In genomic region chr17:75976175-75976848, GRCh38 we compare ENCODE assay signal across 9 cellular contexts. TPM values are rescaled to one million over a fixed set of nuclear protein-coding genes. Genes with fewer than 3 reads are reported as not detected.
DNase-seq lines count a peak whose midpoint lies in the region; ATAC-seq, FAIRE-seq and TF ChIP-seq lines count a peak whose summit lies in the region.
"Had no signal": no experiment of that assay in that cellular context is flagged by ENCODE, and none has a peak within 500 bp of the region (broad histone marks: within the 10 kb centered on the region; RNA-seq: fewer than 3 reads in every experiment).

No MANE protein-coding gene starts in this region.

- no peaks in the 10 kb centered on the region for H4K20me1 ChIP-seq in GM23248 (ENCODE audit: insufficient read depth)
- H4K20me1 ChIP-seq in K562 (replicated peaks; ENCODE audit: control insufficient read depth, insufficient read depth, low read length): no peaks in the 10 kb centered on the region

- H3K9me2 ChIP-seq in GM23248 (ENCODE audit: insufficient read depth): no peaks in the 10 kb centered on the region

- peak overlapping the region; percentile 51 for H3K4me3 ChIP-seq in GM23248
- no peak overlapping the region for H3K4me3 ChIP-seq in K562

- peaks cover 16% of the 10 kb centered on the region for H3F3A ChIP-seq in GM23248 (ENCODE audit: insufficient read depth)

- peaks cover 0 to 38% (median 6%) of the 10 kb centered on the region in 3 donors for H3K36me3 Mint-ChIP-seq in naive thymus-derived CD8-positive, alpha-beta T cell
- peaks cover 11% of the 10 kb centered on the region for H3K36me3 Mint-ChIP-seq in activated CD4-positive, alpha-beta T cell treated with anti-CD3 and anti-CD28 coated beads, Interleukin-2, amount 10 ng/mL, durations not matched to agents 24 days and 14 days (ENCODE audit: low read depth)

- no peak for TF ChIP-seq EP300 in K562 (IDR thresholded peaks at IDR 0.05; ENCODE audit: low read length)

- H3K4me2 ChIP-seq in GM23248 (ENCODE audit: unreplicated experiment) (peak overlapping the region; percentile 77), K562 (ENCODE audit: insufficient read depth, low read length) (peak overlapping the region; percentile 51)

- H3K9me3 Mint-ChIP-seq in naive thymus-derived CD8-positive, alpha-beta T cell: no peaks in the 10 kb centered on the region
- H3K9me3 Mint-ChIP-seq in activated CD4-positive, alpha-beta T cell treated with anti-CD3 and anti-CD28 coated beads, Interleukin-2, amount 10 ng/mL, durations not matched to agents 24 days and 14 days: no peaks in the 10 kb centered on the region

- peaks cover 77% of the 10 kb centered on the region for H3K79me2 ChIP-seq in GM23248 (ENCODE audit: insufficient read depth)
- H3K79me2 ChIP-seq in K562 (ENCODE audit: control insufficient read depth, insufficient read depth, low read length): peaks cover 33% of the 10 kb centered on the region

- H3K9me1 ChIP-seq in K562 (ENCODE audit: control insufficient read depth, insufficient read depth, low read length): no peaks in the 10 kb centered on the region

- in situ Hi-C loops in GM23248 (cut with MboI): no loop called here
- in situ Hi-C loops in K562 (cut with MboI): no loop called here

- H3K4me1 Mint-ChIP-seq in naive thymus-derived CD8-positive, alpha-beta T cell: peaks cover 12 to 58% (median 44%) of the 10 kb centered on the region in 4 donors
- peaks cover 32% of the 10 kb centered on the region for H3K4me1 Mint-ChIP-seq in activated CD4-positive, alpha-beta T cell treated with anti-CD3 and anti-CD28 coated beads, Interleukin-2, amount 10 ng/mL, durations not matched to agents 24 days and 14 days

- peak overlapping the region in 7 of 10 donors; percentile 2 to 55 (median 34) for H3K4me3 Mint-ChIP-seq in naive thymus-derived CD8-positive, alpha-beta T cell
- H3K4me3 Mint-ChIP-seq in activated CD4-positive, alpha-beta T cell treated with anti-CD3 and anti-CD28 coated beads, Interleukin-2, amount 10 ng/mL, durations not matched to agents 24 days and 14 days: no peak overlapping the region

- 13 to 18% methylated on average over 9 of the region's 9 CpGs for whole genome bisulfite sequencing in GM23248 (ENCODE audit: low coverage in 1 of 2, low lambda C conversion rate in 2 of 2, missing lambda C conversion rate in 2 of 2), 2 experiments
- 17% methylated on average over 9 of the region's 9 CpGs for WGBS in K562 (ENCODE audit: insufficient coverage, low coverage, missing lambda C conversion rate)

- H3K27ac Mint-ChIP-seq in naive thymus-derived CD8-positive, alpha-beta T cell: peak overlapping the region in 6 of 10 donors; percentile 5 to 53 (median 34)
- no peak overlapping the region for H3K27ac Mint-ChIP-seq in activated CD4-positive, alpha-beta T cell treated with anti-CD3 and anti-CD28 coated beads, Interleukin-2, amount 10 ng/mL, durations not matched to agents 24 days and 14 days

- DNase-seq in GM23248 (peak; percentile 50), K562 (ENCODE audit: extremely low read depth in 1 of 4, low spot score in 3 of 4) (peak in 1 of 4 experiments; percentile 58), D341Med (ENCODE audit: low spot score) (no peak)
- no peak for DNase-seq in naive thymus-derived CD8-positive, alpha-beta T cell
- no peak for DNase-seq in activated CD4-positive, alpha-beta T cell treated with anti-CD3 and anti-CD28 coated beads, Interleukin-2, amount 10 ng/mL, durations not matched to agents 24 days and 14 days
- DNase-seq: brain microvascular endothelial cell; midbrain; stimulated activated CD8-positive, alpha-beta memory T cell treated with anti-CD3 and anti-CD28 coated beads, Interleukin-4, amount 100 ng/mL, for 48 hours had no signal

- no peaks in the 10 kb centered on the region for H3K9me3 ChIP-seq in GM23248 (ENCODE audit: low read depth)
- H3K9me3 ChIP-seq in K562 (replicated peaks; ENCODE audit: control insufficient read depth, insufficient read depth, low read depth, low read length): no peaks in the 10 kb centered on the region

- TF ChIP-seq CTCF in K562 (IDR thresholded peaks at IDR 0.05 in 2 of 3, conservative IDR thresholded peaks at IDR 0.05 in 1 of 3; ENCODE audit: insufficient read depth in 2 of 3, low read depth in 1 of 3, low read length in 3 of 3): no peak

- no peak overlapping the region for H2AFZ ChIP-seq in GM23248
- peak overlapping the region; percentile 1; the same call in 1 of the 2 replicates for H2AFZ ChIP-seq in K562 (ENCODE audit: low read depth, low read length)

- H3K9ac ChIP-seq in GM23248 (peak overlapping the region; percentile 47), K562 (ENCODE audit: insufficient read depth in 1 of 2, low read depth in 2 of 2, low read length in 2 of 2) (peak overlapping the region in 1 of 2 experiments; percentile 22; a peak in 1 of 4 replicates)

- TSS peak; percentile 29 for BruUV-seq in K562 (replicated peaks; lab: Mats Ljungman, UMichigan)

- H3K4me1 ChIP-seq in GM23248 (ENCODE audit: insufficient read depth) (peaks cover 29% of the 10 kb centered on the region), K562 (replicated peaks in 1 of 2; ENCODE audit: control insufficient read depth in 2 of 2, insufficient read depth in 2 of 2, low read length in 2 of 2) (peaks cover 20 to 32% of the 10 kb centered on the region in 2 experiments)

- H3K27ac ChIP-seq in GM23248 (peak overlapping the region; percentile 15; the same call in 1 of the 2 replicates), K562 (ENCODE audit: extremely low read depth, low read depth, low read length) (peak overlapping the region; percentile 60; the same call in 2 of the 3 replicates)
- H3K27ac ChIP-seq: brain microvascular endothelial cell had no signal

- CTCF ChIA-PET in K562 (lab: Yijun Ruan, JAX; ENCODE audit: low intra/inter-chr PET ratio): no interaction called here

- H3K27me3 ChIP-seq in GM23248 (replicated peaks; ENCODE audit: insufficient read depth): no peaks in the 10 kb centered on the region
- no peaks in the 10 kb centered on the region for H3K27me3 ChIP-seq in K562 (ENCODE audit: control insufficient read depth in 2 of 2, insufficient read depth in 2 of 2, low read length in 2 of 2)
- H3K27me3 ChIP-seq: brain microvascular endothelial cell had no signal

- TF ChIP-seq RAD21 in K562 (CRISPR knock-in tag; conservative IDR thresholded peaks at IDR 0.05 in 1 of 2, IDR thresholded peaks at IDR 0.05 in 1 of 2): no peak

- H3K36me3 ChIP-seq in GM23248 (ENCODE audit: low read depth) (no peaks in the 10 kb centered on the region), K562 (ENCODE audit: control insufficient read depth, insufficient read depth, low read length) (peaks cover 4% of the 10 kb centered on the region; the same call in 2 of the 3 replicates)

- ATAC-seq in K562 (no peak), GM21360 (IDR thresholded peaks at IDR 0.05; ENCODE audit: unreplicated experiment) (no peak)
- no peak for ATAC-seq in naive thymus-derived CD8-positive, alpha-beta T cell

- POLR2A ChIA-PET in K562 (lab: Yijun Ruan, JAX): interaction anchor here (0.7 to 1.3 kb wide), 3 partner anchors 13 to 200 kb away, joined by 3 to 5 read pairs (median 3); no protein-coding TSS in a partner anchor
- POLR2A ChIA-PET in naive thymus-derived CD8-positive, alpha-beta T cell (lab: Charles Lee): interaction anchor here (0.6 to 0.7 kb wide), 2 partner anchors 24 to 122 kb away, joined by 3 to 9 read pairs; no protein-coding TSS in a partner anchor

- H3K27me3 Mint-ChIP-seq in naive thymus-derived CD8-positive, alpha-beta T cell: no peaks in the 10 kb centered on the region
- H3K27me3 Mint-ChIP-seq in activated CD4-positive, alpha-beta T cell treated with anti-CD3 and anti-CD28 coated beads, Interleukin-2, amount 10 ng/mL, durations not matched to agents 24 days and 14 days: no peaks in the 10 kb centered on the region

- peak; percentile 49 for FAIRE-seq in K562 (lab: Jason Lieb, UNC)

- no peak for TF ChIP-seq POLR2A in K562 (conservative IDR thresholded peaks at IDR 0.05)

- intact Hi-C loops in K562 (cut with micrococcal nuclease): loop anchor here (5.0 to 10.0 kb wide), 2 partner anchors 34 to 192 kb away; partner anchors contain the start of genes FBF1 and UNK
- intact Hi-C loops in activated CD4-positive, alpha-beta T cell treated with anti-CD3 and anti-CD28 coated beads, Interleukin-2, amount 10 ng/mL, durations not matched to agents 24 days and 14 days (cut with micrococcal nuclease): no loop called here

RNA-seq across cellular contexts. Expression of gene ACOX1, which starts 2.7 kb away (rescaled TPM):
- 27.6 and 36.3 TPM in 2 replicates for total RNA-seq in GM23248 (2014; rRNA removed; shearing (Covaris generic))
- 17.4 and 20.5 TPM in 2 replicates for polyA plus RNA-seq in GM23248 (2016; fragmentation: Nextera tagmentation; extraction: Ambion mirVana)
- 83.3 and 88.8 TPM in 2 replicates for total RNA-seq in K562 (2011; cell fraction: chromatin; rRNA removed; ENCODE audit: low replicate concordance)
- 53.9 and 55.9 TPM in 2 replicates for total RNA-seq in K562 (2011; cell fraction: nucleolus; rRNA removed)
- 61.1 and 71.0 TPM in 2 replicates for total RNA-seq in K562 (2011; cell fraction: nucleoplasm; rRNA removed)
- total RNA-seq in K562 (2014; rRNA removed): 9.0 and 14.4 TPM in 2 replicates
- 16.5 and 17.9 TPM in 2 replicates for total RNA-seq in K562 (2014; rRNA removed; fragmentation: Illumina TruSeq; extraction: Trizol)
- total RNA-seq in K562 (2015; rRNA removed; fragmentation: Illumina TruSeq; extraction: Trizol): 16.2 and 18.3 TPM in 2 replicates
- 23.7 and 24.1 TPM in 2 replicates for total RNA-seq in K562 (2021)
- polyA plus RNA-seq in K562 (2011; rRNA removed): 20.6 and 25.6 TPM in 2 replicates
- polyA plus RNA-seq in K562 (2011; cell fraction: cytosol; rRNA removed): 15.4 and 19.4 TPM in 2 replicates
- 22.3 and 26.0 TPM in 2 replicates for polyA plus RNA-seq in K562 (2011; cell fraction: nucleus; rRNA removed)
- polyA plus RNA-seq in K562 (2012): 12.9 and 17.2 TPM in 2 replicates
- 13.3 and 14.5 TPM in 2 replicates for polyA plus RNA-seq in K562 (2014; fragmentation: Illumina TruSeq; extraction: Trizol)
- polyA plus RNA-seq in K562 (2014; fragmentation: Nextera tagmentation; extraction: Ambion mirVana): 1 to 10 TPM; 8.6 to 9.5 TPM
- 7.8 and 8.3 TPM in 2 replicates for polyA plus RNA-seq in K562 (2014; rRNA removed)
- 80.6 and 97.7 TPM in 2 replicates for polyA minus RNA-seq in K562 (2011; rRNA and poly(A)+ RNA removed)
- polyA minus RNA-seq in K562 (2011; cell fraction: cytosol; rRNA and poly(A)+ RNA removed): 52.9 and 57.5 TPM in 2 replicates
- 17.2 and 43.8 TPM in 2 replicates for polyA minus RNA-seq in K562 (2011; cell fraction: nucleus; rRNA and poly(A)+ RNA removed)
- 10 to 100 TPM; 37.9 to 39.3 TPM for total RNA-seq in naive thymus-derived CD8-positive, alpha-beta T cell
- 10 to 100 TPM; 11.4 to 18.4 (median 15.1) TPM for polyA plus RNA-seq in naive thymus-derived CD8-positive, alpha-beta T cell
- total RNA-seq in activated CD4-positive, alpha-beta T cell treated with anti-CD3 and anti-CD28 coated beads, Interleukin-2, amount 10 ng/mL, durations not matched to agents 24 days and 14 days: 29.2 and 30.0 TPM in 2 replicates

RNA-seq across cellular contexts. Expression of gene TEN1, which starts 2.7 kb away (rescaled TPM):
- 18.2 and 19.5 TPM in 2 replicates for total RNA-seq in GM23248 (2014; rRNA removed; shearing (Covaris generic))
- polyA plus RNA-seq in GM23248 (2016; fragmentation: Nextera tagmentation; extraction: Ambion mirVana) (21.2 and 23.1 TPM in 2 replicates), K562 (2011; rRNA removed) (10.1 and 13.0 TPM in 2 replicates), K562 (2014; fragmentation: Illumina TruSeq; extraction: Trizol) (8.8 and 16.2 TPM in 2 replicates), K562 (2014; fragmentation: Nextera tagmentation; extraction: Ambion mirVana) (1 to 10 TPM; 1.3 to 3.3 TPM), K562 (2014; rRNA removed) (20.4 and 25.7 TPM in 2 replicates)
- total RNA-seq in K562 (2011; cell fraction: chromatin; rRNA removed; ENCODE audit: low replicate concordance): 8.4 and 19.9 TPM in 2 replicates
- total RNA-seq in K562 (2011; cell fraction: nucleolus; rRNA removed): 2.0 and 4.2 TPM in 2 replicates
- total RNA-seq in K562 (2011; cell fraction: nucleoplasm; rRNA removed): 2.9 and 3.3 TPM in 2 replicates
- total RNA-seq in K562 (2014; rRNA removed) (21.7 and 22.9 TPM in 2 replicates), K562 (2014; rRNA removed; fragmentation: Illumina TruSeq; extraction: Trizol) (3.3 and 4.5 TPM in 2 replicates), K562 (2015; rRNA removed; fragmentation: Illumina TruSeq; extraction: Trizol) (11.9 and 12.2 TPM in 2 replicates), K562 (2021) (14.2 and 14.6 TPM in 2 replicates)
- polyA plus RNA-seq in K562 (2011; cell fraction: cytosol; rRNA removed): 16.6 and 20.7 TPM in 2 replicates
- 29.4 and 38.1 TPM in 2 replicates for polyA plus RNA-seq in K562 (2011; cell fraction: nucleus; rRNA removed)
- polyA plus RNA-seq in K562 (2012): 13.0 and 23.5 TPM in 2 replicates
- polyA minus RNA-seq in K562 (2011; rRNA and poly(A)+ RNA removed): 4.4 and 9.0 TPM in 2 replicates
- polyA minus RNA-seq in K562 (2011; cell fraction: cytosol; rRNA and poly(A)+ RNA removed): 2.0 and 3.3 TPM in 2 replicates
- polyA minus RNA-seq in K562 (2011; cell fraction: nucleus; rRNA and poly(A)+ RNA removed): 1.2 and 4.7 TPM in 2 replicates
- 10 to 100 TPM; 14.2 to 16.6 TPM for total RNA-seq in naive thymus-derived CD8-positive, alpha-beta T cell
- polyA plus RNA-seq in naive thymus-derived CD8-positive, alpha-beta T cell: 10 to 100 TPM; 17.1 to 18.9 (median 18.4) TPM
- 9.7 and 12.5 TPM in 2 replicates for total RNA-seq in activated CD4-positive, alpha-beta T cell treated with anti-CD3 and anti-CD28 coated beads, Interleukin-2, amount 10 ng/mL, durations not matched to agents 24 days and 14 days

RNA-seq across cellular contexts. Expression of gene CDK3, which starts 24.3 kb away (rescaled TPM):
- 0.43 and 1.5 TPM in 2 replicates for total RNA-seq in GM23248 (2014; rRNA removed; shearing (Covaris generic))
- polyA plus RNA-seq in GM23248 (2016; fragmentation: Nextera tagmentation; extraction: Ambion mirVana) (1.9 and 2.0 TPM in 2 replicates), K562 (2011; rRNA removed) (5.7 and 8.0 TPM in 2 replicates), K562 (2014; fragmentation: Illumina TruSeq; extraction: Trizol) (4.7 TPM in 2 replicates), K562 (2014; fragmentation: Nextera tagmentation; extraction: Ambion mirVana) (under 1 TPM; 0.55 to 0.94 TPM), K562 (2014; rRNA removed) (8.2 and 10.6 TPM in 2 replicates)
- 7.8 and 22.7 TPM in 2 replicates for total RNA-seq in K562 (2011; cell fraction: chromatin; rRNA removed; ENCODE audit: low replicate concordance)
- total RNA-seq in K562 (2011; cell fraction: nucleolus; rRNA removed): 15.4 and 17.0 TPM in 2 replicates
- 9.2 and 9.4 TPM in 2 replicates for total RNA-seq in K562 (2011; cell fraction: nucleoplasm; rRNA removed)
- total RNA-seq in K562 (2014; rRNA removed) (1.3 and 6.0 TPM in 2 replicates), K562 (2014; rRNA removed; fragmentation: Illumina TruSeq; extraction: Trizol) (1.1 and 2.8 TPM in 2 replicates), K562 (2015; rRNA removed; fragmentation: Illumina TruSeq; extraction: Trizol) (4.0 and 4.3 TPM in 2 replicates), K562 (2021) (5.0 and 5.4 TPM in 2 replicates)
- polyA plus RNA-seq in K562 (2011; cell fraction: cytosol; rRNA removed): 5.5 and 7.2 TPM in 2 replicates
- polyA plus RNA-seq in K562 (2011; cell fraction: nucleus; rRNA removed): 48.9 and 53.7 TPM in 2 replicates
- 4.8 and 9.3 TPM in 2 replicates for polyA plus RNA-seq in K562 (2012)
- polyA minus RNA-seq in K562 (2011; rRNA and poly(A)+ RNA removed): 0.56 and 1.2 TPM in 2 replicates
- polyA minus RNA-seq in K562 (2011; cell fraction: cytosol; rRNA and poly(A)+ RNA removed): not detected in 2 replicates
- polyA minus RNA-seq in K562 (2011; cell fraction: nucleus; rRNA and poly(A)+ RNA removed): 1.5 and 3.7 TPM in 2 replicates
- 10 to 100 TPM; 11.9 to 12.5 TPM for total RNA-seq in naive thymus-derived CD8-positive, alpha-beta T cell
- polyA plus RNA-seq in naive thymus-derived CD8-positive, alpha-beta T cell: under 1 TPM; 0.16 to 0.64 (median 0.63) TPM
- total RNA-seq in activated CD4-positive, alpha-beta T cell treated with anti-CD3 and anti-CD28 coated beads, Interleukin-2, amount 10 ng/mL, durations not matched to agents 24 days and 14 days: 6.6 and 7.4 TPM in 2 replicates

RNA-seq across cellular contexts. Expression of gene FBF1, which starts 35.5 kb away (rescaled TPM):
- 8.3 and 16.6 TPM in 2 replicates for total RNA-seq in GM23248 (2014; rRNA removed; shearing (Covaris generic))
- 4.3 TPM in 2 replicates for polyA plus RNA-seq in GM23248 (2016; fragmentation: Nextera tagmentation; extraction: Ambion mirVana)
- total RNA-seq in K562 (2011; cell fraction: chromatin; rRNA removed; ENCODE audit: low replicate concordance): 56.4 and 138 TPM in 2 replicates
- total RNA-seq in K562 (2011; cell fraction: nucleolus; rRNA removed): 62.1 and 85.9 TPM in 2 replicates
- 55.3 and 58.6 TPM in 2 replicates for total RNA-seq in K562 (2011; cell fraction: nucleoplasm; rRNA removed)
- total RNA-seq in K562 (2014; rRNA removed): 14.5 and 14.8 TPM in 2 replicates
- 5.2 and 5.4 TPM in 2 replicates for total RNA-seq in K562 (2014; rRNA removed; fragmentation: Illumina TruSeq; extraction: Trizol)
- 7.5 and 7.7 TPM in 2 replicates for total RNA-seq in K562 (2015; rRNA removed; fragmentation: Illumina TruSeq; extraction: Trizol)
- 10.6 and 14.7 TPM in 2 replicates for total RNA-seq in K562 (2021)
- 10.2 and 11.1 TPM in 2 replicates for polyA plus RNA-seq in K562 (2011; rRNA removed)
- 5.8 and 10.5 TPM in 2 replicates for polyA plus RNA-seq in K562 (2011; cell fraction: cytosol; rRNA removed)
- 54.5 and 90.0 TPM in 2 replicates for polyA plus RNA-seq in K562 (2011; cell fraction: nucleus; rRNA removed)
- polyA plus RNA-seq in K562 (2012): 9.0 and 13.6 TPM in 2 replicates
- polyA plus RNA-seq in K562 (2014; fragmentation: Illumina TruSeq; extraction: Trizol): 5.3 and 5.6 TPM in 2 replicates
- under 1 TPM; 0.46 to 0.55 TPM for polyA plus RNA-seq in K562 (2014; fragmentation: Nextera tagmentation; extraction: Ambion mirVana)
- polyA plus RNA-seq in K562 (2014; rRNA removed): 11.9 and 14.9 TPM in 2 replicates
- polyA minus RNA-seq in K562 (2011; rRNA and poly(A)+ RNA removed): 13.1 and 15.0 TPM in 2 replicates
- polyA minus RNA-seq in K562 (2011; cell fraction: cytosol; rRNA and poly(A)+ RNA removed): 6.8 and 10.3 TPM in 2 replicates
- polyA minus RNA-seq in K562 (2011; cell fraction: nucleus; rRNA and poly(A)+ RNA removed): 27.5 and 29.6 TPM in 2 replicates
- 10 to 100 TPM; 47.7 to 54.6 TPM for total RNA-seq in naive thymus-derived CD8-positive, alpha-beta T cell
- polyA plus RNA-seq in naive thymus-derived CD8-positive, alpha-beta T cell: 1 to 10 TPM; 2.4 to 8.0 (median 7.5) TPM
- 17.5 and 18.6 TPM in 2 replicates for total RNA-seq in activated CD4-positive, alpha-beta T cell treated with anti-CD3 and anti-CD28 coated beads, Interleukin-2, amount 10 ng/mL, durations not matched to agents 24 days and 14 days

RNA-seq across cellular contexts. Expression of gene EVPL, which starts 50.8 kb away (rescaled TPM):
- total RNA-seq in GM23248 (2014; rRNA removed; shearing (Covaris generic)): not detected in 2 replicates
- polyA plus RNA-seq in GM23248 (2016; fragmentation: Nextera tagmentation; extraction: Ambion mirVana) (not detected in 2 replicates), K562 (2011; rRNA removed) (not detected in 2 replicates), K562 (2014; fragmentation: Illumina TruSeq; extraction: Trizol) (not detected in 2 replicates), K562 (2014; fragmentation: Nextera tagmentation; extraction: Ambion mirVana) (not detected), K562 (2014; rRNA removed) (0.08 TPM in 1 of 2 replicates, not detected in the other)
- 0.07 TPM in 1 of 2 replicates, not detected in the other for total RNA-seq in K562 (2011; cell fraction: chromatin; rRNA removed; ENCODE audit: low replicate concordance)
- under 0.01 and 0.13 TPM in 2 replicates for total RNA-seq in K562 (2011; cell fraction: nucleolus; rRNA removed)
- total RNA-seq in K562 (2011; cell fraction: nucleoplasm; rRNA removed): not detected in 2 replicates
- total RNA-seq in K562 (2014; rRNA removed) (0.04 and 0.18 TPM in 2 replicates), K562 (2014; rRNA removed; fragmentation: Illumina TruSeq; extraction: Trizol) (not detected in 2 replicates), K562 (2015; rRNA removed; fragmentation: Illumina TruSeq; extraction: Trizol) (0.18 TPM in 1 of 2 replicates, not detected in the other), K562 (2021) (0.11 and 0.13 TPM in 2 replicates)
- polyA plus RNA-seq in K562 (2011; cell fraction: cytosol; rRNA removed): 0.01 TPM in 1 of 2 replicates, not detected in the other
- polyA plus RNA-seq in K562 (2011; cell fraction: nucleus; rRNA removed): 0.04 and 0.10 TPM in 2 replicates
- 0.03 and 0.10 TPM in 2 replicates for polyA plus RNA-seq in K562 (2012)
- polyA minus RNA-seq in K562 (2011; rRNA and poly(A)+ RNA removed): not detected in 2 replicates
- not detected in 2 replicates for polyA minus RNA-seq in K562 (2011; cell fraction: cytosol; rRNA and poly(A)+ RNA removed)
- not detected in 2 replicates for polyA minus RNA-seq in K562 (2011; cell fraction: nucleus; rRNA and poly(A)+ RNA removed)
- total RNA-seq in naive thymus-derived CD8-positive, alpha-beta T cell: 1 to 10 TPM; 7.1 to 8.2 TPM
- 1 to 10 TPM in 1 of 3 donors, under 1 TPM in 1, not detected in 1; 0.74 to 1.6 TPM for polyA plus RNA-seq in naive thymus-derived CD8-positive, alpha-beta T cell
- 0.09 and 0.17 TPM in 2 replicates for total RNA-seq in activated CD4-positive, alpha-beta T cell treated with anti-CD3 and anti-CD28 coated beads, Interleukin-2, amount 10 ng/mL, durations not matched to agents 24 days and 14 days
